Comparison of ENCODE assay signal across 8 cellular contexts in the genomic region with DNA sequence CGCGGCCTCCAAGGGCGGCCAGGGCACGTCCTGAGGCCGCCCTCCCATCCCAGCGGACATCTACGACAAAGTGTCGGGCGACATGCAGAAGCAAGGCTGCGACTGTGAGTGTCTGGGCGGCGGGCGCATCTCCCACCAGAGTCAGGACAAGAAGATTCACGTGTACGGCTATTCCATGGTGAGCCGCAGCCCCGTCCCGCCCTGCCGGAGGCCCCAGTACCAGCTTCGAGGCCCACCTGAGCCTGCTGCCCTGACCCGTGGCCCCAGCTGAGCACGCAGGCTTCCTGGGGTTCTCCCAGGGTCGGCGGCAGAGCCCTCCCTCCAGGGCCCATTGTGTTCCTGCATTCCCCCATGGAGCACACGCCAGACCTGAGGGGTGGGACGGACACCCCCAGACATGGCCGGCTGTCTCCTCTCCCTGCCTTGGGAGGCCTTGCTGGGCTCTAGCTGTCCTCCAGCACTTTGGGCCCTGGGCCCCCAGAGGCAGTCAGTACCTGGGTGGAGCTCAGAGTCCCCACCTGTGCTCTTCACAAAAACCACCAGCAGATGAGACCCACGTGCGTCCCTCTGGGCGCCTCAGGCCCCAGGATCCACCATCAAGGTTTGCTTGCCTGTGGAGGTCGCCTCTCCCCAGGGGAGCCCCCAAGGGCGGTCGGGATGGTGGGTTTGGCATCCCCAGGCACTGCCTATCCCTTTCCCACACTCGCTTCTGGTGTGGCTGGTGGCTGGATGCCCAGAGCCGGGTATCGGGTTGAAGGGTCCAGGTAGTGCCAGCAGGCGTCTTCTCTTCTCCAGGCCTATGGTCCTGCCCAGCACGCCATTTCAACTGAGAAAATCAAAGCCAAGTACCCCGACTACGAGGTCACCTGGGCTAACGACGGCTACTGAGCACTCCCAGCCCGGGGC. TPM values are rescaled to one million over a fixed set of nuclear protein-coding genes. Genes with fewer than 3 reads are reported as not detected.
DNase-seq lines count a peak whose midpoint lies in the region; ATAC-seq, FAIRE-seq and TF ChIP-seq lines count a peak whose summit lies in the region.

No MANE protein-coding gene starts in this region.

- H3K9ac ChIP-seq in HepG2 (ENCODE audit: insufficient read depth, low read depth, low read length): peak overlapping the region; percentile 94

- H3K9me3 ChIP-seq in HepG2 (ENCODE audit: low read length) (no peaks in the 10 kb centered on the region), thymus (ENCODE audit: control insufficient read depth) (no peaks in the 10 kb centered on the region)

- CTCF ChIA-PET in activated CD4-positive, alpha-beta T cell treated with anti-CD3 and anti-CD28 coated beads for 36 hours (lab: Charles Lee): interaction anchor here (0.7 to 1.0 kb wide), 2 partner anchors 8 to 35 kb away, joined by 3 read pairs; a partner anchor contains a TSS
- CTCF ChIA-PET in HepG2 (lab: Yijun Ruan, JAX; ENCODE audit: low intra/inter-chr PET ratio, low total read pairs): no interaction called here

- no peak for ATAC-seq in activated CD4-positive, alpha-beta T cell treated with anti-CD3 and anti-CD28 coated beads for 36 hours
- ATAC-seq in HepG2: no peak
- no peak for ATAC-seq in GM21360 (IDR thresholded peaks at IDR 0.05; ENCODE audit: unreplicated experiment)

- POLR2A ChIA-PET in activated CD4-positive, alpha-beta T cell treated with anti-CD3 and anti-CD28 coated beads for 36 hours (lab: Charles Lee): no interaction called here
- POLR2A ChIA-PET in HepG2 (lab: Yijun Ruan, JAX): interaction anchor here (0.7 kb wide), 1 partner anchor 12 kb away, joined by 3 read pairs; no protein-coding TSS in a partner anchor

- peak overlapping the region; percentile 93 for H3K4me3 Mint-ChIP-seq in activated CD4-positive, alpha-beta T cell treated with anti-CD3 and anti-CD28 coated beads for 36 hours

- peaks cover 17% of the 10 kb centered on the region for H3K79me2 ChIP-seq in HepG2 (ENCODE audit: insufficient read depth, low read length)

- 88% methylated on average over 8 of the region's 43 CpGs for WGBS in HepG2 (ENCODE audit: low lambda C conversion rate)
- WGBS in thymus: 78% methylated on average over 43 of the region's 43 CpGs

- H3K36me3 ChIP-seq in HepG2 (replicated peaks in 1 of 2; ENCODE audit: control insufficient read depth in 1 of 2, insufficient read depth in 2 of 2, low read length in 2 of 2) (peaks cover 11 to 20% of the 10 kb centered on the region in 2 experiments), thymus (ENCODE audit: control insufficient read depth, insufficient read depth) (peaks cover 5% of the 10 kb centered on the region)

- FAIRE-seq in HepG2 (lab: Jason Lieb, UNC): no peak

- BruUV-seq in HepG2 (replicated peaks; lab: Mats Ljungman, UMichigan): TSS peak; percentile 80

- H4K20me1 ChIP-seq in HepG2 (ENCODE audit: insufficient read depth, low read length): peaks cover 9% of the 10 kb centered on the region; the same call in 1 of the 2 replicates

- TF ChIP-seq CTCF in astrocyte of the spinal cord (IDR thresholded peaks at IDR 0.05; ENCODE audit: low read depth, low read length): no peak
- no peak for TF ChIP-seq CTCF in HepG2 (CRISPR knock-in tag; IDR thresholded peaks at IDR 0.05)

- peak overlapping the region; percentile 87 for H3K4me2 ChIP-seq in HepG2 (ENCODE audit: low read depth, low read length)

- no peak for DNase-seq in activated CD4-positive, alpha-beta T cell treated with anti-CD3 and anti-CD28 coated beads for 36 hours
- DNase-seq in activated CD4-positive, alpha-beta T cell treated with anti-CD3 and anti-CD28 coated beads for 4 hours: no peak
- DNase-seq in astrocyte of the spinal cord (ENCODE audit: low read depth, low spot score): no peak
- no peak for DNase-seq in HepG2 (ENCODE audit: low spot score)
- DNase-seq in activated gamma-delta T cell (lab: John Stamatoyannopoulos, UW): no peak
- DNase-seq in NOMO-1 treated with dmso at 0.1 percent for 144 hours (lab: John Stamatoyannopoulos, UW; ENCODE audit: unreplicated experiment): no peak

- peaks cover 11% of the 10 kb centered on the region for H3K27me3 Mint-ChIP-seq in activated CD4-positive, alpha-beta T cell treated with anti-CD3 and anti-CD28 coated beads for 36 hours

- H3K27ac ChIP-seq in HepG2 (ENCODE audit: extremely low read length, insufficient read depth, low read length) (peak overlapping the region; percentile 55), thymus (ENCODE audit: low read depth) (no peak overlapping the region)

- H3K36me3 Mint-ChIP-seq in activated CD4-positive, alpha-beta T cell treated with anti-CD3 and anti-CD28 coated beads for 36 hours (ENCODE audit: low read depth): peaks cover 5% of the 10 kb centered on the region

- no peak for TF ChIP-seq EP300 in HepG2 (IDR thresholded peaks at IDR 0.05; ENCODE audit: low read depth in 2 of 2, low read length in 2 of 2)
- TF ChIP-seq EP300 in HepG2 (CRISPR knock-in tag; IDR thresholded peaks at IDR 0.05; ENCODE audit: borderline replicate concordance): no peak

- no peak for TF ChIP-seq RAD21 in HepG2 (CRISPR knock-in tag; IDR thresholded peaks at IDR 0.05)

- H3K4me1 ChIP-seq in HepG2 (ENCODE audit: insufficient read depth, low read length) (peaks cover 25% of the 10 kb centered on the region), thymus (ENCODE audit: control insufficient read depth, insufficient read depth, low read length) (peaks cover 11% of the 10 kb centered on the region)

- H2AFZ ChIP-seq in HepG2 (ENCODE audit: low read length): no peak overlapping the region

- no peak for TF ChIP-seq POLR2A in HepG2 (IDR thresholded peaks at IDR 0.05; ENCODE audit: insufficient read depth in 1 of 2, low read depth in 2 of 2, low read length in 2 of 2)

- peaks cover 8% of the 10 kb centered on the region for H3K4me1 Mint-ChIP-seq in activated CD4-positive, alpha-beta T cell treated with anti-CD3 and anti-CD28 coated beads for 36 hours

- H3K4me3 ChIP-seq in astrocyte of the spinal cord (ENCODE audit: low read depth, low read length): peak overlapping the region; percentile 86
- peak overlapping the region; percentile 67 to 98 (median 80) for H3K4me3 ChIP-seq in HepG2 (replicated peaks in 1 of 3; ENCODE audit: insufficient read depth in 1 of 3, low read depth in 2 of 3, low read length in 3 of 3)
- peak overlapping the region; percentile 85 for H3K4me3 ChIP-seq in thymus (ENCODE audit: low read length)

- peak overlapping the region; percentile 75 for H3K27ac Mint-ChIP-seq in activated CD4-positive, alpha-beta T cell treated with anti-CD3 and anti-CD28 coated beads for 36 hours

- H3K9me3 Mint-ChIP-seq in activated CD4-positive, alpha-beta T cell treated with anti-CD3 and anti-CD28 coated beads for 36 hours (ENCODE audit: low read depth): no peaks in the 10 kb centered on the region

- H3K27me3 ChIP-seq in HepG2 (ENCODE audit: control insufficient read depth in 1 of 2, insufficient read depth in 2 of 2, low read length in 2 of 2) (no peaks in the 10 kb centered on the region; a peak in 1 of 5 replicates), thymus (ENCODE audit: control insufficient read depth, insufficient read depth) (peaks cover 33% of the 10 kb centered on the region)

- in situ Hi-C loops in astrocyte of the spinal cord (cut with HindIII; ENCODE audit: low sequenced_read_pairs): no loop called here
- in situ Hi-C loops in HepG2 (cut with HindIII; ENCODE audit: extremely low pct_ligation_motif_present, low pct_unique_long_range_greater_than_20kb): loop anchor here (10.0 kb wide), 1 partner anchor 185 kb away; a partner anchor contains a TSS

- intact Hi-C loops in activated CD4-positive, alpha-beta T cell treated with anti-CD3 and anti-CD28 coated beads for 36 hours (cut with DNase I, micrococcal nuclease): loop anchor here (1.0 to 10.0 kb wide), 24 partner anchors 16 to 487 kb away; a partner anchor contains a TSS
- intact Hi-C loops in HepG2 (cut with micrococcal nuclease; ENCODE audit: unreplicated experiment): loop anchor here (5.0 kb wide), 2 partner anchors 32 to 63 kb away; no protein-coding TSS in a partner anchor

RNA-seq across cellular contexts. Expression of a gene that starts 1.0 kb away (rescaled TPM):
- 10 to 100 TPM; 94.5 to 98.9 TPM for total RNA-seq in activated CD4-positive, alpha-beta T cell treated with anti-CD3 and anti-CD28 coated beads for 36 hours
- 155 and 192 TPM in 2 replicates for total RNA-seq in HepG2 (2016; rRNA removed; fragmentation: Illumina TruSeq; extraction: Trizol)
- 102 and 115 TPM in 2 replicates for total RNA-seq in HepG2 (2016; cell fraction: cytosol; rRNA removed; fragmentation: Illumina TruSeq; extraction: Trizol; ENCODE audit: low read depth)
- 166 and 201 TPM in 2 replicates for total RNA-seq in HepG2 (2016; cell fraction: insoluble cytoplasmic fraction; rRNA removed; fragmentation: Illumina TruSeq; extraction: Trizol)
- total RNA-seq in HepG2 (2016; cell fraction: membrane; rRNA removed; fragmentation: Illumina TruSeq; extraction: Trizol): 119 and 147 TPM in 2 replicates
- total RNA-seq in HepG2 (2016; cell fraction: nucleus; rRNA removed; fragmentation: Illumina TruSeq; extraction: Trizol): 76.8 and 86.8 TPM in 2 replicates
- 184 and 189 TPM in 2 replicates for polyA plus RNA-seq in HepG2 (2011; rRNA removed)
- polyA plus RNA-seq in HepG2 (2011; cell fraction: cytosol; rRNA removed): 184 and 289 TPM in 2 replicates
- polyA plus RNA-seq in HepG2 (2011; cell fraction: nucleus; rRNA removed): 352 and 483 TPM in 2 replicates
- 109 and 121 TPM in 2 replicates for polyA plus RNA-seq in HepG2 (2012)
- 97.4 and 122 TPM in 2 replicates for polyA plus RNA-seq in HepG2 (2016; cell fraction: cytosol; fragmentation: Illumina TruSeq; extraction: Trizol; ENCODE audit: low read depth)
- 136 and 146 TPM in 2 replicates for polyA plus RNA-seq in HepG2 (2016; cell fraction: insoluble cytoplasmic fraction; fragmentation: Illumina TruSeq; extraction: Trizol; ENCODE audit: low read depth)
- 95.2 and 109 TPM in 2 replicates for polyA plus RNA-seq in HepG2 (2016; cell fraction: membrane; fragmentation: Illumina TruSeq; extraction: Trizol; ENCODE audit: low read depth)
- 167 and 176 TPM in 2 replicates for polyA plus RNA-seq in HepG2 (2016; cell fraction: nucleus; fragmentation: Illumina TruSeq; extraction: Trizol; ENCODE audit: insufficient read depth, low read depth)
- polyA minus RNA-seq in HepG2 (2011; rRNA and poly(A)+ RNA removed; ENCODE audit: low replicate concordance): 32.0 and 34.3 TPM in 2 replicates
- polyA minus RNA-seq in HepG2 (2011; cell fraction: cytosol; rRNA and poly(A)+ RNA removed): 21.5 and 26.7 TPM in 2 replicates
- polyA minus RNA-seq in HepG2 (2011; cell fraction: nucleus; rRNA and poly(A)+ RNA removed): 33.4 and 39.9 TPM in 2 replicates
- polyA plus RNA-seq in thymus: 85.7 TPM

RNA-seq across cellular contexts. Expression of a gene that starts 1.9 kb away (rescaled TPM):
- 10 to 100 TPM; 16.6 to 17.5 TPM for total RNA-seq in activated CD4-positive, alpha-beta T cell treated with anti-CD3 and anti-CD28 coated beads for 36 hours
- total RNA-seq in HepG2 (2016; rRNA removed; fragmentation: Illumina TruSeq; extraction: Trizol): 1.2 and 6.0 TPM in 2 replicates
- total RNA-seq in HepG2 (2016; cell fraction: cytosol; rRNA removed; fragmentation: Illumina TruSeq; extraction: Trizol; ENCODE audit: low read depth): 1.7 and 2.2 TPM in 2 replicates
- 1.0 and 7.5 TPM in 2 replicates for total RNA-seq in HepG2 (2016; cell fraction: insoluble cytoplasmic fraction; rRNA removed; fragmentation: Illumina TruSeq; extraction: Trizol)
- total RNA-seq in HepG2 (2016; cell fraction: membrane; rRNA removed; fragmentation: Illumina TruSeq; extraction: Trizol): 0.83 and 1.1 TPM in 2 replicates
- 7.7 and 10.7 TPM in 2 replicates for total RNA-seq in HepG2 (2016; cell fraction: nucleus; rRNA removed; fragmentation: Illumina TruSeq; extraction: Trizol)
- polyA plus RNA-seq in HepG2 (2011; rRNA removed) (6.8 and 7.9 TPM in 2 replicates), thymus (14.0 TPM)
- 1.2 and 2.6 TPM in 2 replicates for polyA plus RNA-seq in HepG2 (2011; cell fraction: cytosol; rRNA removed)
- polyA plus RNA-seq in HepG2 (2011; cell fraction: nucleus; rRNA removed): 170 and 232 TPM in 2 replicates
- polyA plus RNA-seq in HepG2 (2012): 6.5 and 6.7 TPM in 2 replicates
- polyA plus RNA-seq in HepG2 (2016; cell fraction: cytosol; fragmentation: Illumina TruSeq; extraction: Trizol; ENCODE audit: low read depth): 0.48 and 0.49 TPM in 2 replicates
- 1.2 and 1.3 TPM in 2 replicates for polyA plus RNA-seq in HepG2 (2016; cell fraction: insoluble cytoplasmic fraction; fragmentation: Illumina TruSeq; extraction: Trizol; ENCODE audit: low read depth)
- 0.57 and 0.68 TPM in 2 replicates for polyA plus RNA-seq in HepG2 (2016; cell fraction: membrane; fragmentation: Illumina TruSeq; extraction: Trizol; ENCODE audit: low read depth)
- polyA plus RNA-seq in HepG2 (2016; cell fraction: nucleus; fragmentation: Illumina TruSeq; extraction: Trizol; ENCODE audit: insufficient read depth, low read depth): 32.1 and 33.9 TPM in 2 replicates
- 0.96 and 2.4 TPM in 2 replicates for polyA minus RNA-seq in HepG2 (2011; rRNA and poly(A)+ RNA removed; ENCODE audit: low replicate concordance)
- 0.69 and 1.2 TPM in 2 replicates for polyA minus RNA-seq in HepG2 (2011; cell fraction: cytosol; rRNA and poly(A)+ RNA removed)
- polyA minus RNA-seq in HepG2 (2011; cell fraction: nucleus; rRNA and poly(A)+ RNA removed): 8.8 and 10.9 TPM in 2 replicates

RNA-seq across cellular contexts. Expression of a gene that starts 7.9 kb away (rescaled TPM):
- 1 to 10 TPM; 4.3 to 4.8 TPM for total RNA-seq in activated CD4-positive, alpha-beta T cell treated with anti-CD3 and anti-CD28 coated beads for 36 hours
- 0.48 and 1.1 TPM in 2 replicates for total RNA-seq in HepG2 (2016; rRNA removed; fragmentation: Illumina TruSeq; extraction: Trizol)
- 0.61 and 0.71 TPM in 2 replicates for total RNA-seq in HepG2 (2016; cell fraction: cytosol; rRNA removed; fragmentation: Illumina TruSeq; extraction: Trizol; ENCODE audit: low read depth)
- total RNA-seq in HepG2 (2016; cell fraction: insoluble cytoplasmic fraction; rRNA removed; fragmentation: Illumina TruSeq; extraction: Trizol): 0.30 and 1.00 TPM in 2 replicates
- total RNA-seq in HepG2 (2016; cell fraction: membrane; rRNA removed; fragmentation: Illumina TruSeq; extraction: Trizol): 0.59 and 0.90 TPM in 2 replicates
- total RNA-seq in HepG2 (2016; cell fraction: nucleus; rRNA removed; fragmentation: Illumina TruSeq; extraction: Trizol): 1.0 TPM in 2 replicates
- polyA plus RNA-seq in HepG2 (2011; rRNA removed): 1.2 and 1.4 TPM in 2 replicates
- 0.45 and 0.97 TPM in 2 replicates for polyA plus RNA-seq in HepG2 (2011; cell fraction: cytosol; rRNA removed)
- polyA plus RNA-seq in HepG2 (2011; cell fraction: nucleus; rRNA removed): 22.1 and 27.9 TPM in 2 replicates
- 2.2 TPM in 2 replicates for polyA plus RNA-seq in HepG2 (2012)
- polyA plus RNA-seq in HepG2 (2016; cell fraction: cytosol; fragmentation: Illumina TruSeq; extraction: Trizol; ENCODE audit: low read depth): 0.40 and 0.78 TPM in 2 replicates
- 0.61 and 0.74 TPM in 2 replicates for polyA plus RNA-seq in HepG2 (2016; cell fraction: insoluble cytoplasmic fraction; fragmentation: Illumina TruSeq; extraction: Trizol; ENCODE audit: low read depth)
- polyA plus RNA-seq in HepG2 (2016; cell fraction: membrane; fragmentation: Illumina TruSeq; extraction: Trizol; ENCODE audit: low read depth): 0.52 and 0.76 TPM in 2 replicates
- polyA plus RNA-seq in HepG2 (2016; cell fraction: nucleus; fragmentation: Illumina TruSeq; extraction: Trizol; ENCODE audit: insufficient read depth, low read depth): 4.1 and 4.6 TPM in 2 replicates
- 0.77 and 1.1 TPM in 2 replicates for polyA minus RNA-seq in HepG2 (2011; rRNA and poly(A)+ RNA removed; ENCODE audit: low replicate concordance)
- polyA minus RNA-seq in HepG2 (2011; cell fraction: cytosol; rRNA and poly(A)+ RNA removed): 1.5 and 1.8 TPM in 2 replicates
- 3.0 and 3.3 TPM in 2 replicates for polyA minus RNA-seq in HepG2 (2011; cell fraction: nucleus; rRNA and poly(A)+ RNA removed)
- polyA plus RNA-seq in thymus: 1.8 TPM

RNA-seq across cellular contexts. Expression of a gene that starts 15.9 kb away (rescaled TPM):
- 100 to 1,000 TPM; 282 to 320 TPM for total RNA-seq in activated CD4-positive, alpha-beta T cell treated with anti-CD3 and anti-CD28 coated beads for 36 hours
- total RNA-seq in HepG2 (2016; rRNA removed; fragmentation: Illumina TruSeq; extraction: Trizol): 379 and 474 TPM in 2 replicates
- total RNA-seq in HepG2 (2016; cell fraction: cytosol; rRNA removed; fragmentation: Illumina TruSeq; extraction: Trizol; ENCODE audit: low read depth): 152 and 180 TPM in 2 replicates
- total RNA-seq in HepG2 (2016; cell fraction: insoluble cytoplasmic fraction; rRNA removed; fragmentation: Illumina TruSeq; extraction: Trizol): 390 and 529 TPM in 2 replicates
- 186 and 193 TPM in 2 replicates for total RNA-seq in HepG2 (2016; cell fraction: membrane; rRNA removed; fragmentation: Illumina TruSeq; extraction: Trizol)
- 157 and 160 TPM in 2 replicates for total RNA-seq in HepG2 (2016; cell fraction: nucleus; rRNA removed; fragmentation: Illumina TruSeq; extraction: Trizol)
- 235 and 269 TPM in 2 replicates for polyA plus RNA-seq in HepG2 (2011; rRNA removed)
- 392 and 430 TPM in 2 replicates for polyA plus RNA-seq in HepG2 (2011; cell fraction: cytosol; rRNA removed)
- 129 and 177 TPM in 2 replicates for polyA plus RNA-seq in HepG2 (2011; cell fraction: nucleus; rRNA removed)
- 257 and 326 TPM in 2 replicates for polyA plus RNA-seq in HepG2 (2012)
- 191 and 202 TPM in 2 replicates for polyA plus RNA-seq in HepG2 (2016; cell fraction: cytosol; fragmentation: Illumina TruSeq; extraction: Trizol; ENCODE audit: low read depth)
- polyA plus RNA-seq in HepG2 (2016; cell fraction: insoluble cytoplasmic fraction; fragmentation: Illumina TruSeq; extraction: Trizol; ENCODE audit: low read depth): 553 and 620 TPM in 2 replicates
- 198 and 200 TPM in 2 replicates for polyA plus RNA-seq in HepG2 (2016; cell fraction: membrane; fragmentation: Illumina TruSeq; extraction: Trizol; ENCODE audit: low read depth)
- 307 and 322 TPM in 2 replicates for polyA plus RNA-seq in HepG2 (2016; cell fraction: nucleus; fragmentation: Illumina TruSeq; extraction: Trizol; ENCODE audit: insufficient read depth, low read depth)
- 34.3 and 99.7 TPM in 2 replicates for polyA minus RNA-seq in HepG2 (2011; rRNA and poly(A)+ RNA removed; ENCODE audit: low replicate concordance)
- 87.8 and 91.0 TPM in 2 replicates for polyA minus RNA-seq in HepG2 (2011; cell fraction: cytosol; rRNA and poly(A)+ RNA removed)
- 84.2 and 94.6 TPM in 2 replicates for polyA minus RNA-seq in HepG2 (2011; cell fraction: nucleus; rRNA and poly(A)+ RNA removed)
- 407 TPM for polyA plus RNA-seq in thymus

RNA-seq across cellular contexts. Expression of a gene that starts 36.1 kb away (rescaled TPM):
- 10 to 100 TPM; 37.4 to 46.2 TPM for total RNA-seq in activated CD4-positive, alpha-beta T cell treated with anti-CD3 and anti-CD28 coated beads for 36 hours
- total RNA-seq in HepG2 (2016; rRNA removed; fragmentation: Illumina TruSeq; extraction: Trizol): 13.4 and 13.6 TPM in 2 replicates
- 2.6 and 2.9 TPM in 2 replicates for total RNA-seq in HepG2 (2016; cell fraction: cytosol; rRNA removed; fragmentation: Illumina TruSeq; extraction: Trizol; ENCODE audit: low read depth)
- total RNA-seq in HepG2 (2016; cell fraction: insoluble cytoplasmic fraction; rRNA removed; fragmentation: Illumina TruSeq; extraction: Trizol): 12.1 and 13.9 TPM in 2 replicates
- 4.8 and 6.0 TPM in 2 replicates for total RNA-seq in HepG2 (2016; cell fraction: membrane; rRNA removed; fragmentation: Illumina TruSeq; extraction: Trizol)
- total RNA-seq in HepG2 (2016; cell fraction: nucleus; rRNA removed; fragmentation: Illumina TruSeq; extraction: Trizol): 10.7 and 13.3 TPM in 2 replicates
- polyA plus RNA-seq in HepG2 (2011; rRNA removed) (12.4 and 15.5 TPM in 2 replicates), thymus (18.8 TPM)
- 8.6 and 12.5 TPM in 2 replicates for polyA plus RNA-seq in HepG2 (2011; cell fraction: cytosol; rRNA removed)
- polyA plus RNA-seq in HepG2 (2011; cell fraction: nucleus; rRNA removed): 30.8 and 35.5 TPM in 2 replicates
- polyA plus RNA-seq in HepG2 (2012): 7.0 and 8.7 TPM in 2 replicates
- 1.7 and 2.3 TPM in 2 replicates for polyA plus RNA-seq in HepG2 (2016; cell fraction: cytosol; fragmentation: Illumina TruSeq; extraction: Trizol; ENCODE audit: low read depth)
- polyA plus RNA-seq in HepG2 (2016; cell fraction: insoluble cytoplasmic fraction; fragmentation: Illumina TruSeq; extraction: Trizol; ENCODE audit: low read depth): 11.2 and 13.9 TPM in 2 replicates
- 3.5 and 4.0 TPM in 2 replicates for polyA plus RNA-seq in HepG2 (2016; cell fraction: membrane; fragmentation: Illumina TruSeq; extraction: Trizol; ENCODE audit: low read depth)
- polyA plus RNA-seq in HepG2 (2016; cell fraction: nucleus; fragmentation: Illumina TruSeq; extraction: Trizol; ENCODE audit: insufficient read depth, low read depth): 24.7 and 26.6 TPM in 2 replicates
- polyA minus RNA-seq in HepG2 (2011; rRNA and poly(A)+ RNA removed; ENCODE audit: low replicate concordance): 25.6 and 44.8 TPM in 2 replicates
- polyA minus RNA-seq in HepG2 (2011; cell fraction: cytosol; rRNA and poly(A)+ RNA removed): 10.1 and 12.2 TPM in 2 replicates
- 13.0 and 15.2 TPM in 2 replicates for polyA minus RNA-seq in HepG2 (2011; cell fraction: nucleus; rRNA and poly(A)+ RNA removed)
